Comparison of ENCODE assay signal across 8 cellular contexts in genomic region chr16:30699615-30700099, GRCh38. TPM values are rescaled to one million over a fixed set of nuclear protein-coding genes. Genes with fewer than 3 reads are reported as not detected.
DNase-seq lines count a peak whose midpoint lies in the region; ATAC-seq, FAIRE-seq and TF ChIP-seq lines count a peak whose summit lies in the region.

No MANE protein-coding gene starts in this region.

- peak overlapping the region; percentile 100 for H3K9ac ChIP-seq in DND-41 (ENCODE audit: low read depth, low read length)

- peaks cover 55% of the 10 kb centered on the region for H3K79me2 ChIP-seq in DND-41 (ENCODE audit: insufficient read depth, low read length)

- peak overlapping the region; percentile 63 for H3K4me2 ChIP-seq in DND-41 (ENCODE audit: insufficient read depth, low read length)

- H4K20me1 ChIP-seq in DND-41 (ENCODE audit: insufficient read depth, low read length) = peaks cover 24% of the 10 kb centered on the region; the same call in 1 of the 2 replicates

- intact Hi-C loops in pancreas (cut with DNase I) = no loop called here

- no peak for TF ChIP-seq CTCF in DND-41 (IDR thresholded peaks at IDR 0.05; ENCODE audit: borderline replicate concordance, extremely low read depth, low read length, poor library complexity, severe bottlenecking)
- TF ChIP-seq CTCF in Peyer's patch (IDR thresholded peaks at IDR 0.05) = no peak
- TF ChIP-seq CTCF in pancreas (IDR thresholded peaks at IDR 0.05) = no peak

- peaks cover 32% of the 10 kb centered on the region for H3K4me1 ChIP-seq in DND-41 (ENCODE audit: insufficient read depth, low read length)
- H3K4me1 ChIP-seq in Peyer's patch = peaks cover 0 to 14% (median 7%) of the 10 kb centered on the region in 4 donors
- H3K4me1 ChIP-seq in esophagus (ENCODE audit: control insufficient read depth in 2 of 2, insufficient read depth in 2 of 2, low read length in 1 of 2) = no peaks in the 10 kb centered on the region
- peaks cover 7 to 13% (median 8%) of the 10 kb centered on the region in 3 donors for H3K4me1 ChIP-seq in pancreas

- no peak for FAIRE-seq in pancreas (lab: Jason Lieb, UNC)

- no peak overlapping the region; the same call in 1 of the 2 replicates for H2AFZ ChIP-seq in DND-41 (ENCODE audit: low read depth, low read length)

- H3K27ac ChIP-seq in DND-41 (ENCODE audit: low read length) (peak overlapping the region; percentile 98), Peyer's patch (peak overlapping the region; percentile 97 to 99 (median 98)), esophagus (ENCODE audit: low read depth in 2 of 2, low read length in 1 of 2) (peak overlapping the region; percentile 99 to 100), pancreas (peak overlapping the region; percentile 98 to 100 (median 100))

- TF ChIP-seq POLR2A in Peyer's patch (IDR thresholded peaks at IDR 0.05) = no peak

- 24 to 26% methylated on average over 8 of the region's 8 CpGs for WGBS in esophagus, 2 donors
- WGBS in pancreas, 2 donors = 13 to 14% methylated on average over 8 of the region's 8 CpGs

- DNase-seq in DND-41 (no peak), Peyer's patch (no peak), pancreas (no peak), A172 (ENCODE audit: low spot score) (no peak)
- DNase-seq in activated CD4-positive, alpha-beta T cell treated with anti-CD3 and anti-CD28 coated beads, Interleukin-2, amount 50 U/mL, for 1 hour = no peak
- DNase-seq in activated CD8-positive, alpha-beta memory T cell treated with anti-CD3 and anti-CD28 coated beads for 24 hours = no peak

- peak overlapping the region; percentile 84 to 88 for H3K4me3 ChIP-seq in DND-41 (ENCODE audit: low read depth in 1 of 2, low read length in 2 of 2)
- peak overlapping the region; percentile 80 to 95 (median 88) for H3K4me3 ChIP-seq in Peyer's patch
- peak overlapping the region; percentile 80 to 100 for H3K4me3 ChIP-seq in esophagus (ENCODE audit: low read depth in 1 of 2, low read length in 2 of 2)
- peak overlapping the region; percentile 88 to 100 (median 95) for H3K4me3 ChIP-seq in pancreas

- H3K27me3 ChIP-seq in DND-41 (ENCODE audit: insufficient read depth, low read length, poor library complexity) (no peaks in the 10 kb centered on the region), Peyer's patch (no peaks in the 10 kb centered on the region), esophagus (ENCODE audit: control insufficient read depth in 1 of 2, insufficient read depth in 2 of 2, low read length in 2 of 2) (no peaks in the 10 kb centered on the region), pancreas (no peaks in the 10 kb centered on the region)

- H3K9me3 ChIP-seq in DND-41 (ENCODE audit: insufficient read depth, low read length, severe bottlenecking) = no peaks in the 10 kb centered on the region
- H3K9me3 ChIP-seq in Peyer's patch = no peaks in the 10 kb centered on the region
- no peaks in the 10 kb centered on the region for H3K9me3 ChIP-seq in esophagus (ENCODE audit: control insufficient read depth in 2 of 2, insufficient read depth in 1 of 2, low read depth in 1 of 2, low read length in 1 of 2)
- no peaks in the 10 kb centered on the region for H3K9me3 ChIP-seq in pancreas

- ATAC-seq in DND-41 (ENCODE audit: insufficient read depth, low read depth) (no peak), pancreas (no peak), GM21528 (IDR thresholded peaks at IDR 0.05; ENCODE audit: low FRiP score, unreplicated experiment) (no peak)

- H3K36me3 ChIP-seq in DND-41 (ENCODE audit: insufficient read depth, low read length) (peaks cover 53% of the 10 kb centered on the region), Peyer's patch (peaks cover 0 to 43% (median 0%) of the 10 kb centered on the region in 3 donors), esophagus (ENCODE audit: control insufficient read depth in 2 of 2, insufficient read depth in 2 of 2, low read length in 1 of 2) (peaks cover 10 to 19% of the 10 kb centered on the region in 2 donors), pancreas (peaks cover 9 to 44% (median 29%) of the 10 kb centered on the region in 3 donors)

RNA-seq across cellular contexts. Expression of gene SRCAP, which starts 0.7 kb away (rescaled TPM):
- total RNA-seq in Peyer's patch (100 to 1,000 TPM in 1 of 4 donors, 10 to 100 TPM in 3; 50.4 to 109 (median 81.8) TPM), pancreas (10 to 100 TPM; 21.3 to 39.6 (median 27.4) TPM)
- polyA plus RNA-seq in esophagus (10 to 100 TPM in 1 of 2 donors, 1 to 10 TPM in 1; 4.9 to 20.9 TPM), pancreas (10 to 100 TPM in 1 of 2 donors, 1 to 10 TPM in 1; 7.5 to 34.0 TPM)
- total RNA-seq in A172 (2014; rRNA removed; shearing (Covaris generic)) = 9.3 and 11.4 TPM in 2 replicates

RNA-seq across cellular contexts. Expression of gene FBRS, which starts 41.4 kb away (rescaled TPM):
- total RNA-seq in Peyer's patch (100 to 1,000 TPM in 1 of 4 donors, 10 to 100 TPM in 3; 51.2 to 167 (median 72.2) TPM), pancreas (10 to 100 TPM; 16.1 to 40.4 (median 21.9) TPM)
- polyA plus RNA-seq in esophagus (10 to 100 TPM; 43.5 to 84.8 TPM), pancreas (10 to 100 TPM; 47.0 to 60.0 TPM)
- 16.0 and 24.9 TPM in 2 replicates for total RNA-seq in A172 (2014; rRNA removed; shearing (Covaris generic))

RNA-seq across cellular contexts. Expression of gene PHKG2, which starts 48.6 kb away (rescaled TPM):
- 10 to 100 TPM; 38.9 to 94.1 (median 57.7) TPM for total RNA-seq in Peyer's patch
- 10 to 100 TPM; 23.2 to 34.8 TPM for polyA plus RNA-seq in esophagus
- total RNA-seq in pancreas = 10 to 100 TPM in 3 of 6 donors, 1 to 10 TPM in 3; 7.9 to 15.7 (median 9.5) TPM
- polyA plus RNA-seq in pancreas = 10 to 100 TPM; 42.1 to 42.3 TPM
- 57.7 and 61.5 TPM in 2 replicates for total RNA-seq in A172 (2014; rRNA removed; shearing (Covaris generic))

RNA-seq across cellular contexts. Expression of gene PRR14, which starts 48.9 kb away (rescaled TPM):
- total RNA-seq in Peyer's patch = 100 to 1,000 TPM in 1 of 4 donors, 10 to 100 TPM in 3; 45.5 to 107 (median 65.0) TPM
- polyA plus RNA-seq in esophagus = 10 to 100 TPM; 26.8 to 51.8 TPM
- total RNA-seq in pancreas = 10 to 100 TPM; 23.5 to 44.8 (median 26.8) TPM
- polyA plus RNA-seq in pancreas = 100 to 1,000 TPM; 120 to 164 TPM
- total RNA-seq in A172 (2014; rRNA removed; shearing (Covaris generic)) = 9.1 and 13.7 TPM in 2 replicates
